Comparison of ENCODE assay signal across 27 cellular contexts in genomic region chr17:17576772-17577234, GRCh38. TPM values are rescaled to one million over a fixed set of nuclear protein-coding genes. Genes with fewer than 3 reads are reported as not detected.
DNase-seq lines count a peak whose midpoint lies in the region; ATAC-seq, FAIRE-seq and TF ChIP-seq lines count a peak whose summit lies in the region.
"Had no signal": no experiment of that assay in that cellular context is flagged by ENCODE, and none has a peak within 500 bp of the region (broad histone marks: within the 10 kb centered on the region; RNA-seq: fewer than 3 reads in every experiment).

No MANE protein-coding gene starts in this region.

- no peaks in the 10 kb centered on the region for H3K79me1 ChIP-seq in H9 (ENCODE audit: insufficient read depth, low read depth, low read length, poor library complexity, severe bottlenecking)

- no peaks in the 10 kb centered on the region for H3K27me3 ChIP-seq in H9 (ENCODE audit: insufficient read depth, low read length)
- H3K27me3 ChIP-seq in adipocyte (replicated peaks; ENCODE audit: control insufficient read depth, insufficient read depth, low read length): no peaks in the 10 kb centered on the region
- no peaks in the 10 kb centered on the region for H3K27me3 ChIP-seq in left lung
- H3K27me3 ChIP-seq: neural progenitor cell had no signal

- no peaks in the 10 kb centered on the region for H3K79me2 ChIP-seq in H9 (ENCODE audit: insufficient read depth, low read length)

- no peaks in the 10 kb centered on the region for H3K4me1 ChIP-seq in H9 (ENCODE audit: insufficient read depth, low read length)
- peaks cover 61% of the 10 kb centered on the region for H3K4me1 ChIP-seq in adipocyte (ENCODE audit: control insufficient read depth, insufficient read depth, low read length)
- H3K4me1 ChIP-seq in left lung: no peaks in the 10 kb centered on the region
- H3K4me1 ChIP-seq: neural progenitor cell had no signal

- no peak overlapping the region for H2BK120ac ChIP-seq in H9 (ENCODE audit: low read depth, low read length, poor library complexity, severe bottlenecking)

- H2AK5ac ChIP-seq in H9 (ENCODE audit: insufficient read length, low read length): no peak overlapping the region

- peaks cover 0 to 17% (median 14%) of the 10 kb centered on the region in 3 experiments; a peak in 4 of 7 replicates for H3K36me3 Mint-ChIP-seq in H9 (ENCODE audit: insufficient read depth in 1 of 3, low read depth in 3 of 3)
- H3K36me3 Mint-ChIP-seq: neural progenitor cell had no signal

- no peak overlapping the region for H3K23ac ChIP-seq in H9 (ENCODE audit: insufficient read length, low read depth, low read length)

- H3T11ph ChIP-seq in H9 (ENCODE audit: low read length): no peak overlapping the region

- no peak overlapping the region for H2AFZ ChIP-seq in H9 (ENCODE audit: low read length)
- H2AFZ ChIP-seq: neural progenitor cell had no signal

- H4K20me1 ChIP-seq in H9 (ENCODE audit: control insufficient read depth, insufficient read depth, insufficient read length): no peaks in the 10 kb centered on the region

- TF ChIP-seq CTCF in H9 (conservative IDR thresholded peaks at IDR 0.05) (no peak), left lung (IDR thresholded peaks at IDR 0.05) (no peak)

- no peaks in the 10 kb centered on the region for H3K23me2 ChIP-seq in H9 (ENCODE audit: insufficient read length, low read depth, low read length, poor library complexity, severe bottlenecking)

- no peak overlapping the region for H4K5ac ChIP-seq in H9 (ENCODE audit: insufficient read length, low read depth, low read length)

- ATAC-seq in left lung: peak; percentile 52
- ATAC-seq in sciatic nerve: peak; percentile 23
- no peak for ATAC-seq in left lobe of liver
- ATAC-seq: activated T-cell treated with anti-CD3 and anti-CD28 coated beads, Interleukin-2, amount 50 U/mL, for 4 hours; left ventricle myocardium superior had no signal

- peak overlapping the region in 2 of 3 experiments; percentile 40 to 68; a peak in 4 of 7 replicates for H3K27ac Mint-ChIP-seq in H9
- H3K27ac Mint-ChIP-seq: progenitor cell of endocrine pancreas had no signal

- DNase-seq in H9 (no peak), adipocyte (ENCODE audit: low read depth) (no peak), left lung (no peak), sciatic nerve (ENCODE audit: low spot score) (no peak), NCI-H1436 treated with DMSO at 0.1 percent for 48 hours (lab: John Stamatoyannopoulos, UW) (no peak), left lobe of liver (ENCODE audit: low spot score) (no peak), iPS-NIHi11 (ENCODE audit: low spot score) (no peak), HTR-8/SVneo (ENCODE audit: insufficient read length, low spot score) (no peak)
- DNase-seq: ACHN; activated CD4-positive, alpha-beta T cell treated with anti-CD3 and anti-CD28 coated beads for 1 hour; activated CD8-positive, alpha-beta memory T cell treated with anti-CD3 and anti-CD28 coated beads for 24 hours; activated naive CD4-positive, alpha-beta T cell treated with Interleukin-2 at 50 U/mL for 16 hours; activated T-cell treated with anti-CD3 and anti-CD28 coated beads, Interleukin-2, amount 50 U/mL, for 4 hours; amniotic stem cell; cortex of kidney; head of caudate nucleus; left ventricle myocardium superior; NCI-H1092 treated with DMSO at 0.1 percent for 48 hours; NCI-H1930; NCI-H69; substantia nigra had no signal

- H3K4me1 Mint-ChIP-seq in H9: peaks cover 11 to 14% of the 10 kb centered on the region in 2 experiments

- no peaks in the 10 kb centered on the region; a peak in 1 of 5 replicates for H3K9me3 Mint-ChIP-seq in H9
- H3K9me3 Mint-ChIP-seq: activated T-cell treated with anti-CD3 and anti-CD28 coated beads, Interleukin-2, amount 50 U/mL, for 4 hours; neural progenitor cell had no signal

- H3K9me3 ChIP-seq in H9 (ENCODE audit: control insufficient read depth, low read depth, low read length) (no peaks in the 10 kb centered on the region), adipocyte (ENCODE audit: control insufficient read depth, low read length) (no peaks in the 10 kb centered on the region), left lung (no peaks in the 10 kb centered on the region)

- H3K27ac ChIP-seq in H9 (ENCODE audit: insufficient read length, low read depth, low read length) (no peak overlapping the region), left lung (no peak overlapping the region)
- H3K27ac ChIP-seq: HL-60, neural progenitor cell had no signal

- no peak overlapping the region for H2BK15ac ChIP-seq in H9 (ENCODE audit: low read depth, low read length)

- no peak overlapping the region for H3K4ac ChIP-seq in H9 (ENCODE audit: low read depth, low read length)

- WGBS in H9 (ENCODE audit: extremely low coverage, insufficient read length, low lambda C conversion rate): no CpG with 5 or more reads among the region's 13 CpGs

- intact Hi-C loops in left lung (cut with DNase I): no loop called here
- intact Hi-C loops in sciatic nerve (cut with DNase I): no loop called here

- H3K56ac ChIP-seq in H9 (ENCODE audit: insufficient read length, low read depth, low read length): no peak overlapping the region

- no peak overlapping the region for H2BK12ac ChIP-seq in H9 (ENCODE audit: insufficient read length, low read depth, low read length)

- no peak overlapping the region for H3K4me3 Mint-ChIP-seq in H9
- H3K4me3 Mint-ChIP-seq: activated T-cell treated with anti-CD3 and anti-CD28 coated beads, Interleukin-2, amount 50 U/mL, for 4 hours; neural progenitor cell had no signal

- H2BK5ac ChIP-seq in H9 (ENCODE audit: insufficient read length, low read length): no peak overlapping the region

- H3K36me3 ChIP-seq in adipocyte (ENCODE audit: control insufficient read depth, insufficient read depth, low read length, severe bottlenecking): peaks cover 4% of the 10 kb centered on the region
- peaks cover 0 to 10% of the 10 kb centered on the region in 2 donors for H3K36me3 ChIP-seq in left lung
- H3K36me3 ChIP-seq: neural progenitor cell had no signal

- H3K4me3 ChIP-seq in adipocyte (ENCODE audit: low read length): peak overlapping the region; percentile 75
- no peak overlapping the region for H3K4me3 ChIP-seq in left lung
- H3K4me3 ChIP-seq: neural progenitor cell had no signal

- no peak overlapping the region for H4K8ac ChIP-seq in H9 (replicated peaks; ENCODE audit: insufficient read length, low read depth, low read length)

- no peak for FAIRE-seq in HTR-8/SVneo (lab: Jason Lieb, UNC)
- FAIRE-seq: GM18507, RCC 7860, TTC549 had no signal

- no peaks in the 10 kb centered on the region for H3K27me3 Mint-ChIP-seq in H9 (ENCODE audit: low read depth)
- H3K27me3 Mint-ChIP-seq: progenitor cell of endocrine pancreas had no signal

- H4K91ac ChIP-seq in H9 (ENCODE audit: insufficient read length, low read depth, low read length): no peak overlapping the region

- H3K18ac ChIP-seq in H9 (ENCODE audit: insufficient read length, low read depth, low read length): no peak overlapping the region

- H3K14ac ChIP-seq in H9 (ENCODE audit: insufficient read depth, low read length): no peak overlapping the region

- no peak overlapping the region for H3K9ac ChIP-seq in H9 (ENCODE audit: extremely low read depth, insufficient read length, low read length)
- H3K9ac ChIP-seq in adipocyte (ENCODE audit: low read length): peak overlapping the region; percentile 89
- H3K9ac ChIP-seq: neural progenitor cell had no signal

- no peak overlapping the region for H2BK20ac ChIP-seq in H9 (ENCODE audit: low read depth, low read length, poor library complexity, severe bottlenecking)

- no peak overlapping the region for H3K4me2 ChIP-seq in H9 (ENCODE audit: insufficient read depth, insufficient read length, low read length)
- H3K4me2 ChIP-seq: neural progenitor cell had no signal

RNA-seq across cellular contexts. Expression of gene PEMT, which starts 14.7 kb away (rescaled TPM):
- 63.2 and 63.5 TPM in 2 replicates for total RNA-seq in H9 (2021)
- 10 to 100 TPM; 25.2 to 38.7 TPM for total RNA-seq in left lung
- total RNA-seq in sciatic nerve: 27.6 TPM
- total RNA-seq in left lobe of liver: 180 TPM
